ENCODE assay signal across 1 cellular context in the genomic region with DNA sequence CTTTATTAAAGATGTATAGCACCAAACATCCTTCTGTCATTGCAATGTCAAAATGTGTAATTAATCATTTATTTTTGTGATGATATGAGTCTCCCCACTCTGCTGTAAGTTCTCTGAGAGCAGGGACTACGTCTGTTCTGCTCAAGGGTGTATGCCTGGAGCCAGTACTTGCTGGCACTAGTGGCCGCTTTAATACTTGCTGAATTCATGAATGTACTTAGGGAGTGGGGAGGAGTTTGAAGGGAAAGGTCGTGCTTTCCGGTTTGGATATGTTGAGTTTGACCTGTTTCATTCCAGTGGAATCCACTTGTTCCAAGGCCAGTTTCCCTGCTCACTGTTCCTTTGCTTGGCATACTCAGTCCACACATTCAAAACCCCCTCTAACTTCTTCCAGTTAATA.
TF ChIP-seq lines count a peak whose summit lies in the region.

No MANE protein-coding gene starts in this region.

TF ChIP-seq in HepG2, 621 proteins besides CTCF, POLR2A, EP300 and RAD21 (continued from another document and continues in another):
- TF ChIP-seq PATZ1 (CRISPR knock-in tag; IDR thresholded peaks at IDR 0.05) (0 out of 2 replicates have a peak, but pooled peaks have one; percentile 18), ZNF510 (CRISPR knock-in tag; IDR thresholded peaks at IDR 0.05; ENCODE audit: low read depth) (no peak), SIN3B (IDR thresholded peaks at IDR 0.05; ENCODE audit: low read length) (no peak), ZNF512B (CRISPR knock-in tag; IDR thresholded peaks at IDR 0.05; ENCODE audit: borderline replicate concordance) (no peak), ZNF260 (CRISPR knock-in tag; IDR thresholded peaks at IDR 0.05; ENCODE audit: borderline replicate concordance, low read depth) (no peak), ZNF251 (CRISPR knock-in tag; IDR thresholded peaks at IDR 0.05) (no peak), SRSF4 (IDR thresholded peaks at IDR 0.05; ENCODE audit: low read depth, low read length, poor library complexity, severe bottlenecking) (no peak), ZNF747 (CRISPR knock-in tag; IDR thresholded peaks at IDR 0.05; ENCODE audit: borderline replicate concordance) (no peak), REPIN1 (CRISPR knock-in tag; IDR thresholded peaks at IDR 0.05; ENCODE audit: borderline replicate concordance, low read depth) (no peak), ZNF430 (CRISPR knock-in tag; IDR thresholded peaks at IDR 0.05) (no peak), ETV5 (CRISPR knock-in tag; IDR thresholded peaks at IDR 0.05; ENCODE audit: borderline replicate concordance) (peak; percentile 42; the same call in 1 of the 2 replicates), CERS6 (CRISPR knock-in tag; IDR thresholded peaks at IDR 0.05) (no peak), TEAD3 (CRISPR knock-in tag; optimal IDR thresholded peaks at IDR 0.05; ENCODE audit: borderline replicate concordance) (peak; percentile 59), BORCS8-MEF2B (CRISPR knock-in tag; IDR thresholded peaks at IDR 0.05) (no peak), ZNF660 (CRISPR knock-in tag; IDR thresholded peaks at IDR 0.05; ENCODE audit: borderline replicate concordance, low read depth) (no peak), PPARG (CRISPR knock-in tag; conservative IDR thresholded peaks at IDR 0.05) (peak; percentile 46), GPN1 (CRISPR knock-in tag; IDR thresholded peaks at IDR 0.05; ENCODE audit: borderline replicate concordance) (no peak), ARNT (IDR thresholded peaks at IDR 0.05) (no peak), THAP11 (CRISPR knock-in tag; IDR thresholded peaks at IDR 0.05) (no peak), ZFP36L1 (CRISPR knock-in tag; IDR thresholded peaks at IDR 0.05) (no peak), GABPB1 (CRISPR knock-in tag; IDR thresholded peaks at IDR 0.05) (peak; percentile 29; the same call in 1 of the 2 replicates), SMARCC2 (IDR thresholded peaks at IDR 0.05) (no peak), KLF9 (CRISPR knock-in tag; IDR thresholded peaks at IDR 0.05; ENCODE audit: low read depth) (no peak), BCL3 (CRISPR knock-in tag; IDR thresholded peaks at IDR 0.05) (no peak)
- TF ChIP-seq, protein P1, sequence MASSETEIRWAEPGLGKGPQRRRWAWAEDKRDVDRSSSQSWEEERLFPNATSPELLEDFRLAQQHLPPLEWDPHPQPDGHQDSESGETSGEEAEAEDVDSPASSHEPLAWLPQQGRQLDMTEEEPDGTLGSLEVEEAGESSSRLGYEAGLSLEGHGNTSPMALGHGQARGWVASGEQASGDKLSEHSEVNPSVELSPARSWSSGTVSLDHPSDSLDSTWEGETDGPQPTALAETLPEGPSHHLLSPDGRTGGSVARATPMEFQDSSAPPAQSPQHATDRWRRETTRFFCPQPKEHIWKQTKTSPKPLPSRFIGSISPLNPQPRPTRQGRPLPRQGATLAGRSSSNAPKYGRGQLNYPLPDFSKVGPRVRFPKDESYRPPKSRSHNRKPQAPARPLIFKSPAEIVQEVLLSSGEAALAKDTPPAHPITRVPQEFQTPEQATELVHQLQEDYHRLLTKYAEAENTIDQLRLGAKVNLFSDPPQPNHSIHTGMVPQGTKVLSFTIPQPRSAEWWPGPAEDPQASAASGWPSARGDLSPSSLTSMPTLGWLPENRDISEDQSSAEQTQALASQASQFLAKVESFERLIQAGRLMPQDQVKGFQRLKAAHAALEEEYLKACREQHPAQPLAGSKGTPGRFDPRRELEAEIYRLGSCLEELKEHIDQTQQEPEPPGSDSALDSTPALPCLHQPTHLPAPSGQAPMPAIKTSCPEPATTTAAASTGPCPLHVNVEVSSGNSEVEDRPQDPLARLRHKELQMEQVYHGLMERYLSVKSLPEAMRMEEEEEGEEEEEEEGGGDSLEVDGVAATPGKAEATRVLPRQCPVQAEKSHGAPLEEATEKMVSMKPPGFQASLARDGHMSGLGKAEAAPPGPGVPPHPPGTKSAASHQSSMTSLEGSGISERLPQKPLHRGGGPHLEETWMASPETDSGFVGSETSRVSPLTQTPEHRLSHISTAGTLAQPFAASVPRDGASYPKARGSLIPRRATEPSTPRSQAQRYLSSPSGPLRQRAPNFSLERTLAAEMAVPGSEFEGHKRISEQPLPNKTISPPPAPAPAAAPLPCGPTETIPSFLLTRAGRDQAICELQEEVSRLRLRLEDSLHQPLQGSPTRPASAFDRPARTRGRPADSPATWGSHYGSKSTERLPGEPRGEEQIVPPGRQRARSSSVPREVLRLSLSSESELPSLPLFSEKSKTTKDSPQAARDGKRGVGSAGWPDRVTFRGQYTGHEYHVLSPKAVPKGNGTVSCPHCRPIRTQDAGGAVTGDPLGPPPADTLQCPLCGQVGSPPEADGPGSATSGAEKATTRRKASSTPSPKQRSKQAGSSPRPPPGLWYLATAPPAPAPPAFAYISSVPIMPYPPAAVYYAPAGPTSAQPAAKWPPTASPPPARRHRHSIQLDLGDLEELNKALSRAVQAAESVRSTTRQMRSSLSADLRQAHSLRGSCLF (CRISPR knock-in tag; IDR thresholded peaks at IDR 0.05; ENCODE audit: borderline replicate concordance) = no peak
- TF ChIP-seq, protein P2, sequence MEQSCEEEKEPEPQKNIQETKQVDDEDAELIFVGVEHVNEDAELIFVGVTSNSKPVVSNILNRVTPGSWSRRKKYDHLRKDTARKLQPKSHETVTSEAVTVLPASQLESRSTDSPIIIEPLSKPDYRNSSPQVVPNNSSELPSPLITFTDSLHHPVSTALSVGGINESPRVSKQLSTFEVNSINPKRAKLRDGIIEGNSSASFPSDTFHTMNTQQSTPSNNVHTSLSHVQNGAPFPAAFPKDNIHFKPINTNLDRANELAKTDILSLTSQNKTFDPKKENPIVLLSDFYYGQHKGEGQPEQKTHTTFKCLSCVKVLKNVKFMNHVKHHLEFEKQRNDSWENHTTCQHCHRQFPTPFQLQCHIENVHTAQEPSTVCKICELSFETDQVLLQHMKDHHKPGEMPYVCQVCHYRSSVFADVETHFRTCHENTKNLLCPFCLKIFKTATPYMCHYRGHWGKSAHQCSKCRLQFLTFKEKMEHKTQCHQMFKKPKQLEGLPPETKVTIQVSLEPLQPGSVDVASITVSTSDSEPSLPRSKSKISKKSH (CRISPR knock-in tag; IDR thresholded peaks at IDR 0.05; ENCODE audit: borderline replicate concordance) = no peak
- TF ChIP-seq, protein P3, sequence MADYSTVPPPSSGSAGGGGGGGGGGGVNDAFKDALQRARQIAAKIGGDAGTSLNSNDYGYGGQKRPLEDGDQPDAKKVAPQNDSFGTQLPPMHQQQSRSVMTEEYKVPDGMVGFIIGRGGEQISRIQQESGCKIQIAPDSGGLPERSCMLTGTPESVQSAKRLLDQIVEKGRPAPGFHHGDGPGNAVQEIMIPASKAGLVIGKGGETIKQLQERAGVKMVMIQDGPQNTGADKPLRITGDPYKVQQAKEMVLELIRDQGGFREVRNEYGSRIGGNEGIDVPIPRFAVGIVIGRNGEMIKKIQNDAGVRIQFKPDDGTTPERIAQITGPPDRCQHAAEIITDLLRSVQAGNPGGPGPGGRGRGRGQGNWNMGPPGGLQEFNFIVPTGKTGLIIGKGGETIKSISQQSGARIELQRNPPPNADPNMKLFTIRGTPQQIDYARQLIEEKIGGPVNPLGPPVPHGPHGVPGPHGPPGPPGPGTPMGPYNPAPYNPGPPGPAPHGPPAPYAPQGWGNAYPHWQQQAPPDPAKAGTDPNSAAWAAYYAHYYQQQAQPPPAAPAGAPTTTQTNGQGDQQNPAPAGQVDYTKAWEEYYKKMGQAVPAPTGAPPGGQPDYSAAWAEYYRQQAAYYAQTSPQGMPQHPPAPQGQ (CRISPR knock-in tag; IDR thresholded peaks at IDR 0.05; ENCODE audit: borderline replicate concordance) = no peak
- TF ChIP-seq, protein P4, sequence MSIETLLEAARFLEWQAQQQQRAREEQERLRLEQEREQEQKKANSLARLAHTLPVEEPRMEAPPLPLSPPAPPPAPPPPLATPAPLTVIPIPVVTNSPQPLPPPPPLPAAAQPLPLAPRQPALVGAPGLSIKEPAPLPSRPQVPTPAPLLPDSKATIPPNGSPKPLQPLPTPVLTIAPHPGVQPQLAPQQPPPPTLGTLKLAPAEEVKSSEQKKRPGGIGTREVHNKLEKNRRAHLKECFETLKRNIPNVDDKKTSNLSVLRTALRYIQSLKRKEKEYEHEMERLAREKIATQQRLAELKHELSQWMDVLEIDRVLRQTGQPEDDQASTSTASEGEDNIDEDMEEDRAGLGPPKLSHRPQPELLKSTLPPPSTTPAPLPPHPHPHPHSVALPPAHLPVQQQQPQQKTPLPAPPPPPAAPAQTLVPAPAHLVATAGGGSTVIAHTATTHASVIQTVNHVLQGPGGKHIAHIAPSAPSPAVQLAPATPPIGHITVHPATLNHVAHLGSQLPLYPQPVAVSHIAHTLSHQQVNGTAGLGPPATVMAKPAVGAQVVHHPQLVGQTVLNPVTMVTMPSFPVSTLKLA (IDR thresholded peaks at IDR 0.05) = no peak
- TF ChIP-seq, protein P5, sequence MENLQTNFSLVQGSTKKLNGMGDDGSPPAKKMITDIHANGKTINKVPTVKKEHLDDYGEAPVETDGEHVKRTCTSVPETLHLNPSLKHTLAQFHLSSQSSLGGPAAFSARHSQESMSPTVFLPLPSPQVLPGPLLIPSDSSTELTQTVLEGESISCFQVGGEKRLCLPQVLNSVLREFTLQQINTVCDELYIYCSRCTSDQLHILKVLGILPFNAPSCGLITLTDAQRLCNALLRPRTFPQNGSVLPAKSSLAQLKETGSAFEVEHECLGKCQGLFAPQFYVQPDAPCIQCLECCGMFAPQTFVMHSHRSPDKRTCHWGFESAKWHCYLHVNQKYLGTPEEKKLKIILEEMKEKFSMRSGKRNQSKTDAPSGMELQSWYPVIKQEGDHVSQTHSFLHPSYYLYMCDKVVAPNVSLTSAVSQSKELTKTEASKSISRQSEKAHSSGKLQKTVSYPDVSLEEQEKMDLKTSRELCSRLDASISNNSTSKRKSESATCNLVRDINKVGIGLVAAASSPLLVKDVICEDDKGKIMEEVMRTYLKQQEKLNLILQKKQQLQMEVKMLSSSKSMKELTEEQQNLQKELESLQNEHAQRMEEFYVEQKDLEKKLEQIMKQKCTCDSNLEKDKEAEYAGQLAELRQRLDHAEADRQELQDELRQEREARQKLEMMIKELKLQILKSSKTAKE (CRISPR knock-in tag; IDR thresholded peaks at IDR 0.05; ENCODE audit: borderline replicate concordance) = no peak
- TF ChIP-seq, protein P6, sequence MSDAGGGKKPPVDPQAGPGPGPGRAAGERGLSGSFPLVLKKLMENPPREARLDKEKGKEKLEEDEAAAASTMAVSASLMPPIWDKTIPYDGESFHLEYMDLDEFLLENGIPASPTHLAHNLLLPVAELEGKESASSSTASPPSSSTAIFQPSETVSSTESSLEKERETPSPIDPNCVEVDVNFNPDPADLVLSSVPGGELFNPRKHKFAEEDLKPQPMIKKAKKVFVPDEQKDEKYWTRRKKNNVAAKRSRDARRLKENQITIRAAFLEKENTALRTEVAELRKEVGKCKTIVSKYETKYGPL (CRISPR knock-in tag; IDR thresholded peaks at IDR 0.05) = no peak
- TF ChIP-seq, protein P7, sequence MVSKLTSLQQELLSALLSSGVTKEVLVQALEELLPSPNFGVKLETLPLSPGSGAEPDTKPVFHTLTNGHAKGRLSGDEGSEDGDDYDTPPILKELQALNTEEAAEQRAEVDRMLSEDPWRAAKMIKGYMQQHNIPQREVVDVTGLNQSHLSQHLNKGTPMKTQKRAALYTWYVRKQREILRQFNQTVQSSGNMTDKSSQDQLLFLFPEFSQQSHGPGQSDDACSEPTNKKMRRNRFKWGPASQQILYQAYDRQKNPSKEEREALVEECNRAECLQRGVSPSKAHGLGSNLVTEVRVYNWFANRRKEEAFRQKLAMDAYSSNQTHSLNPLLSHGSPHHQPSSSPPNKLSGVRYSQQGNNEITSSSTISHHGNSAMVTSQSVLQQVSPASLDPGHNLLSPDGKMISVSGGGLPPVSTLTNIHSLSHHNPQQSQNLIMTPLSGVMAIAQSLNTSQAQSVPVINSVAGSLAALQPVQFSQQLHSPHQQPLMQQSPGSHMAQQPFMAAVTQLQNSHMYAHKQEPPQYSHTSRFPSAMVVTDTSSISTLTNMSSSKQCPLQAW (CRISPR knock-in tag; IDR thresholded peaks at IDR 0.05) = 0 out of 2 replicates have a peak, but pooled peaks have one; percentile 36
